8 cellular contexts compared by ENCODE assay signal in genomic region chr18:59881728-59882685, GRCh38. TPM values are rescaled to one million over a fixed set of nuclear protein-coding genes. Genes with fewer than 3 reads are reported as not detected.
DNase-seq lines count a peak whose midpoint lies in the region; ATAC-seq and TF ChIP-seq lines count a peak whose summit lies in the region.

No MANE protein-coding gene starts in this region.

- H3K36me3 Mint-ChIP-seq in progenitor cell of endocrine pancreas (ENCODE audit: insufficient read depth), result no peaks in the 10 kb centered on the region

- ATAC-seq in HG03159 (IDR thresholded peaks at IDR 0.05; ENCODE audit: unreplicated experiment), result peak; percentile 41

- no peak overlapping the region for H3K4me3 Mint-ChIP-seq in progenitor cell of endocrine pancreas (ENCODE audit: low read depth)

- H3K27ac Mint-ChIP-seq in progenitor cell of endocrine pancreas, result peak overlapping the region; percentile 62

- H3K9me3 ChIP-seq in SJSA1 (replicated peaks) (no peaks in the 10 kb centered on the region), adrenal gland (replicated peaks in 1 of 3) (no peaks in the 10 kb centered on the region)

- H3K9me3 Mint-ChIP-seq in progenitor cell of endocrine pancreas (ENCODE audit: low read depth), result no peaks in the 10 kb centered on the region

- no peaks in the 10 kb centered on the region for H3K27me3 ChIP-seq in SJSA1 (replicated peaks)
- H3K27me3 ChIP-seq in adrenal gland, result no peaks in the 10 kb centered on the region

- H3K27ac ChIP-seq in SJSA1 (peak overlapping the region; percentile 85), adrenal gland (peak overlapping the region in 2 of 5 donors; percentile 33 to 49)

- H3K4me3 ChIP-seq in SJSA1, result no peak overlapping the region
- H3K4me3 ChIP-seq in adrenal gland, result no peak overlapping the region

- TF ChIP-seq CTCF in progenitor cell of endocrine pancreas (IDR thresholded peaks at IDR 0.05; ENCODE audit: unreplicated experiment) (no peak), adrenal gland (IDR thresholded peaks at IDR 0.05) (no peak)

- WGBS in adrenal gland, 4 donors, result 37 to 50% (median 43%) methylated on average over 11 of the region's 11 CpGs

- DNase-seq in NCI-H1436 treated with DMSO at 0.1 percent for 48 hours (lab: John Stamatoyannopoulos, UW) (peak; percentile 17), NCI-H1436 (lab: John Stamatoyannopoulos, UW) (no peak), SJSA1 (ENCODE audit: low read depth in 1 of 2, low spot score in 2 of 2) (peak; percentile 63 to 81), erythroblast (lab: John Stamatoyannopoulos, UW) (peak; percentile 57 to 61), progenitor cell of endocrine pancreas (ENCODE audit: low spot score, unreplicated experiment) (no peak), adrenal gland (no peak), GOT3 (lab: John Stamatoyannopoulos, UW) (no peak)

- peaks cover 12% of the 10 kb centered on the region for H3K4me1 Mint-ChIP-seq in progenitor cell of endocrine pancreas (ENCODE audit: low read depth)

- H3K27me3 Mint-ChIP-seq in progenitor cell of endocrine pancreas, result no peaks in the 10 kb centered on the region

- intact Hi-C loops in adrenal gland (cut with DNase I), result no loop called here

- TF ChIP-seq POLR2A in erythroblast (IDR thresholded peaks at IDR 0.05; ENCODE audit: low read length) (no peak), adrenal gland (IDR thresholded peaks at IDR 0.05) (no peak)

- peaks cover 51% of the 10 kb centered on the region for H3K4me1 ChIP-seq in SJSA1 (replicated peaks)
- no peaks in the 10 kb centered on the region for H3K4me1 ChIP-seq in adrenal gland (replicated peaks in 1 of 2)

- H3K36me3 ChIP-seq in SJSA1 (no peaks in the 10 kb centered on the region), adrenal gland (replicated peaks in 1 of 2) (no peaks in the 10 kb centered on the region)

RNA-seq across cellular contexts. Expression of gene PMAIP1, which starts 17.8 kb away (rescaled TPM):
- total RNA-seq in SJSA1 (2014; rRNA removed; shearing (Covaris generic)), result 24.2 and 31.7 TPM in 2 replicates
- total RNA-seq in progenitor cell of endocrine pancreas (4.6 and 4.9 TPM in 2 replicates), adrenal gland (under 1 TPM in 6 of 8 donors, not detected in 2; 0.14 to 0.92 (median 0.53) TPM)
- polyA plus RNA-seq in adrenal gland, result under 1 TPM; 0.13 to 0.88 (median 0.16) TPM

Comparison
In these comparisons a context has a peak if more than half of its experiments do, and no peak if none do; other contexts are left out.
1. DNase-seq: peak in NCI-H1436 treated with DMSO at 0.1 percent for 48 hours (single experiment), SJSA1 (2 of 2) and erythroblast (2 of 2); none in NCI-H1436 (single experiment), progenitor cell of endocrine pancreas (single experiment), adrenal gland (0 of 7) and GOT3 (single experiment).